1 cellular context compared by ENCODE assay signal in the genomic region with DNA sequence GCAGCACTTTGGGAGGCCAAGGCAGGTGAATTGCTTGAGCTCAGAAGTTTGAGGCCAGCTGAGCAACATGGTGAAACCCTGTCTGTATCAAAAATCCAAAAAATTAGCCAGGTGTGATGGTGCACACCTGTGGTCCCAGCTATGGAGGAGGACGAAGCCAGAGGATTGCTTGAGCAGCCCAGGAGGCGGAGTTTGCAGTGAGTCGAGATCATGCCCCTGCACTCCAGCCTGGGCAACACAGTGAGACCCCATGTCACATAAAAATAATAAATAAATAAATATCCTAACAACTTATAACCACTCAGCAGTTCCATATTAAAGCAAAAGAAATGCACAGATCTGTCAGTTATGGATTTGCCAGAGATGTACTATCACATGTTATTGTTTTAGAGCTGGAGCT.
TF ChIP-seq lines count a peak whose summit lies in the region.

No MANE protein-coding gene starts in this region.

TF ChIP-seq in HepG2, 621 proteins besides CTCF, POLR2A, EP300 and RAD21 (continued from another document):
- TF ChIP-seq, protein P1, sequence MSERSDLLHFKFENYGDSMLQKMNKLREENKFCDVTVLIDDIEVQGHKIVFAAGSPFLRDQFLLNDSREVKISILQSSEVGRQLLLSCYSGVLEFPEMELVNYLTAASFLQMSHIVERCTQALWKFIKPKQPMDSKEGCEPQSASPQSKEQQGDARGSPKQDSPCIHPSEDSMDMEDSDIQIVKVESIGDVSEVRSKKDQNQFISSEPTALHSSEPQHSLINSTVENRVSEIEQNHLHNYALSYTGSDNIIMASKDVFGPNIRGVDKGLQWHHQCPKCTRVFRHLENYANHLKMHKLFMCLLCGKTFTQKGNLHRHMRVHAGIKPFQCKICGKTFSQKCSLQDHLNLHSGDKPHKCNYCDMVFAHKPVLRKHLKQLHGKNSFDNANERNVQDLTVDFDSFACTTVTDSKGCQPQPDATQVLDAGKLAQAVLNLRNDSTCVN (CRISPR knock-in tag; IDR thresholded peaks at IDR 0.05; ENCODE audit: borderline replicate concordance): no peak
